10 cellular contexts compared by ENCODE assay signal in the genomic region with DNA sequence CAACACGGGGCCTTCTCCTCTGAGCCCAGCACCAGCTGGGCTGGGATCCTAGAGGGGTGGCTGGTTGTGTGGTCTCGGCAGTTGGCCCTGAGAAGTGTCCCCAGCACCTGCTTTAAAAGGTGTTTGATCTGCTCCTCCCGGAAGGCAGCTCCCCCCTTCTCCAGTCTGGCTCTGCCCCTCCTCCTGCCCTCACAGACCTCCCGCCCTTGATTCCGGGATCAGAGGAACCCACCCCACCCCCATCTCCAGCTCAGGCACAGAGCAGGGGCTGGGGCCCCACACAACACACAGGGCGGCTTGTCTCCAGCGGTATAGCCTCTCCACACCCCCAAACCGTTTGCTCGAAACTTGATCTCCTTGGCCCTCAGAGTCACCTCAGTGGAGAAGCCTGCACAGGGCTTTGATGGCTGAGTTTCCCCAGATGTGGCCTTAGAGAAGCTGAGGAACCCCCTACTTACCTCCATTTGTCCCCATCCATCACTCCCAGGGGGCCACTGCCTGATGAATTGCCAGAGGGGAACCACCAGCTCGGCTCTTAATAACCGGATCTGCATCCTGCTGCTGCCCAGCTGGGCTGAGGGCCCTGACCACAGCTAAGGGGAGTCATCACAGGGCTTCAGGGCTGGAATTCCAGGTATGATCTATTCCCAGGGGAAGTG. TPM values are rescaled to one million over a fixed set of nuclear protein-coding genes. Genes with fewer than 3 reads are reported as not detected.
DNase-seq lines count a peak whose midpoint lies in the region; ATAC-seq, FAIRE-seq and TF ChIP-seq lines count a peak whose summit lies in the region.
"Had no signal": no experiment of that assay in that cellular context is flagged by ENCODE, and none has a peak within 500 bp of the region (broad histone marks: within the 10 kb centered on the region; RNA-seq: fewer than 3 reads in every experiment).

No MANE protein-coding gene starts in this region.

- no peak overlapping the region for H3K27ac ChIP-seq in GM12878 (ENCODE audit: control insufficient read depth, insufficient read depth)
- H3K27ac ChIP-seq: gastroesophageal sphincter had no signal

- no peaks in the 10 kb centered on the region; a peak in 1 of 4 replicates for H3K27me3 ChIP-seq in GM12878 (replicated peaks in 1 of 2; ENCODE audit: control insufficient read depth in 2 of 2, insufficient read depth in 2 of 2, low read length in 1 of 2)
- H3K27me3 ChIP-seq: gastroesophageal sphincter had no signal

- no peak overlapping the region for H2AFZ ChIP-seq in GM12878 (ENCODE audit: control insufficient read depth, low read depth, low read length)

- TF ChIP-seq RAD21 in GM12878 (IDR thresholded peaks at IDR 0.05; ENCODE audit: insufficient read depth, low read depth, low read length), result no peak

- in situ Hi-C loops in GM12878 (cut with MboI), result no loop called here

- intact Hi-C loops in GM12878 (cut with micrococcal nuclease; ENCODE audit: unreplicated experiment), result no loop called here

- ATAC-seq in GM12878, result peak; percentile 12; the same call in 1 of the 3 replicates
- no peak for ATAC-seq in HG02885 (IDR thresholded peaks at IDR 0.05; ENCODE audit: poor library complexity, unreplicated experiment)
- ATAC-seq: activated T-cell treated with anti-CD3 and anti-CD28 coated beads, Interleukin-2, amount 50 U/mL, for 72 hours; gastroesophageal sphincter had no signal

- FAIRE-seq in GM12878 (lab: Jason Lieb, UNC), result no peak

- SMC1A ChIA-PET in GM12878 (lab: Charles Lee; ENCODE audit: uncharacterized antibody, unreplicated experiment), result no interaction called here

- TF ChIP-seq EP300 in GM12878 (IDR thresholded peaks at IDR 0.05; ENCODE audit: borderline replicate concordance in 1 of 2, control insufficient read depth in 1 of 2, low read depth in 2 of 2, low read length in 2 of 2), result no peak

- WGBS in GM12878 (ENCODE audit: insufficient coverage, insufficient replicate concordance, low lambda C conversion rate, missing lambda C conversion rate), result 47% methylated on average over 11 of the region's 11 CpGs

- DNase-seq in GM03348 (ENCODE audit: low spot score) (peak; percentile 44), NCI-H2107 treated with DMSO at 0.1 percent for 48 hours (lab: John Stamatoyannopoulos, UW; ENCODE audit: unreplicated experiment) (peak; percentile 64), GM12878 (ENCODE audit: low read depth, low spot score) (no peak), myocyte (ENCODE audit: low read depth) (peak; percentile 19), hypothalamus (lab: John Stamatoyannopoulos, UW) (no peak), putamen (ENCODE audit: low spot score) (no peak), T-helper 2 cell (no peak)
- DNase-seq: activated T-cell treated with anti-CD3 and anti-CD28 coated beads, Interleukin-2, amount 50 U/mL, for 72 hours had no signal

- no peaks in the 10 kb centered on the region for H3K36me3 ChIP-seq in GM12878 (ENCODE audit: control insufficient read depth in 2 of 2, insufficient read depth in 2 of 2, low read length in 1 of 2)
- H3K36me3 ChIP-seq: gastroesophageal sphincter had no signal

- H3K79me2 ChIP-seq in GM12878 (ENCODE audit: control insufficient read depth, insufficient read depth, low read length), result no peaks in the 10 kb centered on the region

- TF ChIP-seq POLR2A in GM12878 (IDR thresholded peaks at IDR 0.05; ENCODE audit: low read depth, low read length), result no peak

- no TSS peak for BruUV-seq in GM12878 (replicated peaks; lab: Mats Ljungman, UMichigan)

- CTCF ChIA-PET in GM12878 (lab: Yijun Ruan, JAX), result no interaction called here

- RAD21 ChIA-PET in GM12878 (lab: Charles Lee; ENCODE audit: unreplicated experiment), result no interaction called here

- H3K4me1 ChIP-seq in GM12878 (ENCODE audit: control insufficient read depth, insufficient read depth, low read length), result peaks cover 40% of the 10 kb centered on the region

- no peak overlapping the region for H3K4me3 ChIP-seq in GM12878
- H3K4me3 ChIP-seq: gastroesophageal sphincter had no signal

- POLR2A ChIA-PET in GM12878 (lab: Charles Lee), result no interaction called here

- no peaks in the 10 kb centered on the region for H4K20me1 ChIP-seq in GM12878 (ENCODE audit: control insufficient read depth, insufficient read depth)

- no peak overlapping the region for H3K9ac ChIP-seq in GM12878 (ENCODE audit: control insufficient read depth, insufficient read depth, low read length)

- H3K4me2 ChIP-seq in GM12878 (ENCODE audit: control insufficient read depth, insufficient read depth), result 0 out of 2 replicates have a peak overlapping the region, but pooled peaks have one; percentile 17

- no peak for TF ChIP-seq CTCF in GM12878 (IDR thresholded peaks at IDR 0.05 in 2 of 3, conservative IDR thresholded peaks at IDR 0.05 in 1 of 3; ENCODE audit: control insufficient read depth in 2 of 3, extremely low read depth in 1 of 3, insufficient read depth in 1 of 3, low read depth in 3 of 3, low read length in 3 of 3)

- no peaks in the 10 kb centered on the region for H3K9me3 ChIP-seq in GM12878 (replicated peaks; ENCODE audit: control insufficient read depth, insufficient read depth, low read length)
- H3K9me3 ChIP-seq: gastroesophageal sphincter had no signal

TF ChIP-seq in GM12878, 131 proteins besides CTCF, POLR2A, EP300 and RAD21 (continues in another document):
- TF ChIP-seq NR2F1 (conservative IDR thresholded peaks at IDR 0.05) (no peak), EED (IDR thresholded peaks at IDR 0.05; ENCODE audit: low read depth) (peak; percentile 48; the same call in 1 of the 2 replicates), SPI1 (IDR thresholded peaks at IDR 0.05; ENCODE audit: borderline replicate concordance, insufficient read depth, low read depth, low read length) (0 out of 2 replicates have a peak, but pooled peaks have one; percentile 23), MEF2B (IDR thresholded peaks at IDR 0.05; ENCODE audit: partially characterized antibody, poor library complexity, severe bottlenecking) (peak; percentile 39), WRNIP1 (IDR thresholded peaks at IDR 0.05; ENCODE audit: borderline replicate concordance, low read depth, low read length) (no peak)

RNA-seq across cellular contexts. Expression of a gene that starts 6.4 kb away (rescaled TPM):
- 4.4 and 6.9 TPM in 2 replicates for total RNA-seq in GM12878 (2013; cell fraction: nucleolus; rRNA removed)
- total RNA-seq in GM12878 (2014; rRNA removed) (6.9 and 7.1 TPM in 2 replicates), GM12878 (2014; rRNA removed; fragmentation: Illumina TruSeq; extraction: Trizol) (4.1 and 4.4 TPM in 2 replicates), GM12878 (2021) (9.7 and 10.0 TPM in 2 replicates), myocyte (not detected in 2 replicates)
- 1.2 TPM for polyA plus RNA-seq in GM12878 (2011; ENCODE audit: low read depth)
- polyA plus RNA-seq in GM12878 (2011; rRNA removed) (0.39 and 1.3 TPM in 2 replicates), GM12878 (2014; fragmentation: Illumina TruSeq; extraction: Trizol) (2.4 and 4.2 TPM in 2 replicates), GM12878 (2014; fragmentation: Nextera tagmentation; extraction: Ambion mirVana) (under 1 TPM; 0.31 to 0.62 TPM), GM12878 (2014; rRNA removed) (8.8 and 10.8 TPM in 2 replicates), GM12878 (2016; fragmentation: Nextera tagmentation; extraction: Ambion mirVana) (10 to 100 TPM in 1 of 2 experiments, 1 to 10 TPM in 1; 8.8 to 10.4 TPM)
- 0.84 and 1.4 TPM in 2 replicates for polyA plus RNA-seq in GM12878 (2011; cell fraction: cytosol; rRNA removed)
- 8.0 and 8.7 TPM in 2 replicates for polyA plus RNA-seq in GM12878 (2011; cell fraction: nucleus; rRNA removed)
- polyA plus RNA-seq in GM12878 (2012), result 2.5 and 2.9 TPM in 2 replicates
- polyA minus RNA-seq in GM12878 (2011; rRNA and poly(A)+ RNA removed), result 0.82 and 0.95 TPM in 2 replicates
- polyA minus RNA-seq in GM12878 (2011; cell fraction: cytosol; rRNA and poly(A)+ RNA removed), result 0.52 TPM in 1 of 2 replicates, not detected in the other
- 3.3 and 4.2 TPM in 2 replicates for polyA minus RNA-seq in GM12878 (2011; cell fraction: nucleus; rRNA and poly(A)+ RNA removed)
- polyA plus RNA-seq in myocyte (2012), result 0.61 TPM

RNA-seq across cellular contexts. Expression of a gene that starts 27.1 kb away (rescaled TPM):
- 0.69 TPM in 1 of 2 replicates, not detected in the other for total RNA-seq in GM12878 (2013; cell fraction: nucleolus; rRNA removed)
- total RNA-seq in GM12878 (2014; rRNA removed), result 2.6 and 2.9 TPM in 2 replicates
- total RNA-seq in GM12878 (2014; rRNA removed; fragmentation: Illumina TruSeq; extraction: Trizol), result 4.4 and 4.8 TPM in 2 replicates
- 4.1 and 4.9 TPM in 2 replicates for total RNA-seq in GM12878 (2021)
- polyA plus RNA-seq in GM12878 (2011; ENCODE audit: low read depth), result 0.62 TPM
- 0.36 and 0.57 TPM in 2 replicates for polyA plus RNA-seq in GM12878 (2011; rRNA removed)
- 0.61 and 0.72 TPM in 2 replicates for polyA plus RNA-seq in GM12878 (2011; cell fraction: cytosol; rRNA removed)
- polyA plus RNA-seq in GM12878 (2011; cell fraction: nucleus; rRNA removed), result 0.76 and 0.88 TPM in 2 replicates
- polyA plus RNA-seq in GM12878 (2012), result 0.22 and 0.47 TPM in 2 replicates
- 3.1 and 3.2 TPM in 2 replicates for polyA plus RNA-seq in GM12878 (2014; fragmentation: Illumina TruSeq; extraction: Trizol)
- 1 to 10 TPM; 3.0 to 5.4 TPM for polyA plus RNA-seq in GM12878 (2014; fragmentation: Nextera tagmentation; extraction: Ambion mirVana)
- polyA plus RNA-seq in GM12878 (2014; rRNA removed), result 4.1 and 6.0 TPM in 2 replicates
- polyA plus RNA-seq in GM12878 (2016; fragmentation: Nextera tagmentation; extraction: Ambion mirVana), result 1 to 10 TPM; 4.7 to 5.8 TPM
- 0.98 TPM in 1 of 2 replicates, not detected in the other for polyA minus RNA-seq in GM12878 (2011; rRNA and poly(A)+ RNA removed)
- not detected in 2 replicates for polyA minus RNA-seq in GM12878 (2011; cell fraction: cytosol; rRNA and poly(A)+ RNA removed)
- polyA minus RNA-seq in GM12878 (2011; cell fraction: nucleus; rRNA and poly(A)+ RNA removed), result 0.67 TPM in 1 of 2 replicates, not detected in the other
- not detected in 2 replicates for total RNA-seq in myocyte
- polyA plus RNA-seq in myocyte (2012), result 0.10 TPM
- total RNA-seq: activated T-cell treated with anti-CD3 and anti-CD28 coated beads, Interleukin-2, amount 50 U/mL, for 72 hours; gastroesophageal sphincter had no signal

RNA-seq across cellular contexts. Expression of a gene that starts 35.5 kb away (rescaled TPM):
- not detected in 2 replicates for total RNA-seq in GM12878 (2013; cell fraction: nucleolus; rRNA removed)
- 0.62 and 1.1 TPM in 2 replicates for total RNA-seq in GM12878 (2014; rRNA removed)
- total RNA-seq in GM12878 (2014; rRNA removed; fragmentation: Illumina TruSeq; extraction: Trizol), result 0.28 and 0.45 TPM in 2 replicates
- total RNA-seq in GM12878 (2021), result 1.3 and 1.7 TPM in 2 replicates
- polyA plus RNA-seq in GM12878 (2011; ENCODE audit: low read depth), result 0.29 TPM
- polyA plus RNA-seq in GM12878 (2011; rRNA removed), result 0.03 TPM in 1 of 2 replicates, not detected in the other
- polyA plus RNA-seq in GM12878 (2011; cell fraction: cytosol; rRNA removed), result 0.03 and 0.09 TPM in 2 replicates
- polyA plus RNA-seq in GM12878 (2011; cell fraction: nucleus; rRNA removed), result 0.16 TPM in 1 of 2 replicates, not detected in the other
- polyA plus RNA-seq in GM12878 (2012), result 0.53 and 0.81 TPM in 2 replicates
- polyA plus RNA-seq in GM12878 (2014; fragmentation: Illumina TruSeq; extraction: Trizol), result 0.16 and 0.46 TPM in 2 replicates
- polyA plus RNA-seq in GM12878 (2014; fragmentation: Nextera tagmentation; extraction: Ambion mirVana), result under 1 TPM; 0.05 to 0.13 TPM
- 0.92 and 1.1 TPM in 2 replicates for polyA plus RNA-seq in GM12878 (2014; rRNA removed)
- polyA plus RNA-seq in GM12878 (2016; fragmentation: Nextera tagmentation; extraction: Ambion mirVana), result 1 to 10 TPM in 1 of 2 experiments, under 1 TPM in 1; 0.91 to 1.8 TPM
- polyA minus RNA-seq in GM12878 (2011; rRNA and poly(A)+ RNA removed), result not detected in 2 replicates
- polyA minus RNA-seq in GM12878 (2011; cell fraction: cytosol; rRNA and poly(A)+ RNA removed), result not detected in 2 replicates
- not detected in 2 replicates for polyA minus RNA-seq in GM12878 (2011; cell fraction: nucleus; rRNA and poly(A)+ RNA removed)
- 0.31 and 2.2 TPM in 2 replicates for total RNA-seq in myocyte
- 3.6 TPM for polyA plus RNA-seq in myocyte (2012)

Comparison
In these comparisons a context has a peak if more than half of its experiments do, and no peak if none do; other contexts are left out.
1. DNase-seq: peak in GM03348 (single experiment), NCI-H2107 treated with DMSO at 0.1 percent for 48 hours (single experiment) and myocyte (single experiment); none in GM12878 (single experiment), hypothalamus (0 of 51), putamen (single experiment) and T-helper 2 cell (0 of 5).